In genomic region chr1:110554871-110555801, GRCh38 we compare ENCODE assay signal across 9 cellular contexts. TPM values are rescaled to one million over a fixed set of nuclear protein-coding genes. Genes with fewer than 3 reads are reported as not detected.
A peak's percentile ranks its signal among the peaks of the same experiment; 100 is the strongest.
DNase-seq lines count a peak whose midpoint lies in the region; ATAC-seq, FAIRE-seq and TF ChIP-seq lines count a peak whose summit lies in the region.
"Had no signal": no experiment of that assay in that cellular context is flagged by ENCODE, and none has a peak within 500 bp of the region (broad histone marks: within the 10 kb centered on the region; RNA-seq: fewer than 3 reads in every experiment).

No MANE protein-coding gene starts in this region.

- H4K20me1 ChIP-seq in keratinocyte (ENCODE audit: control insufficient read depth, extremely low read depth, insufficient read depth, low read length): no peaks in the 10 kb centered on the region

- no peak overlapping the region for H3K27ac Mint-ChIP-seq in activated B cell treated with CpG ODN at 0.5 μM for 24 hours

- H3K36me3 Mint-ChIP-seq in activated B cell treated with CpG ODN at 0.5 μM for 24 hours (ENCODE audit: low read depth): no peaks in the 10 kb centered on the region

- intact Hi-C loops in activated B cell treated with CpG ODN at 0.5 μM for 24 hours (cut with micrococcal nuclease): loop anchor here (1.0 kb wide), 3 partner anchors 60 to 226 kb away; no protein-coding TSS in a partner anchor

- POLR2A ChIA-PET in activated B cell treated with CpG ODN at 0.5 μM for 24 hours (lab: Charles Lee): interaction anchor here (0.8 to 1.5 kb wide), 2 partner anchors 65 to 232 kb away, joined by 3 to 4 read pairs; no protein-coding TSS in a partner anchor

- no peaks in the 10 kb centered on the region for H3K9me3 ChIP-seq in keratinocyte (ENCODE audit: control insufficient read depth, low read depth, low read length)

- peak overlapping the region; percentile 16 for H3K4me3 Mint-ChIP-seq in activated B cell treated with CpG ODN at 0.5 μM for 24 hours

- no peaks in the 10 kb centered on the region for H3K36me3 ChIP-seq in bronchial epithelial cell (ENCODE audit: control insufficient read depth, insufficient read depth, low read length)
- no peaks in the 10 kb centered on the region for H3K36me3 ChIP-seq in keratinocyte (ENCODE audit: control insufficient read depth in 2 of 2, extremely low read depth in 1 of 2, insufficient read depth in 2 of 2, low read length in 2 of 2)

- peak overlapping the region; percentile 17 for H3K4me2 ChIP-seq in keratinocyte (ENCODE audit: control insufficient read depth, extremely low read depth, insufficient read depth, low read depth, low read length)

- peaks cover 3% of the 10 kb centered on the region for H3K4me1 Mint-ChIP-seq in activated B cell treated with CpG ODN at 0.5 μM for 24 hours

- H3K4me3 ChIP-seq in bronchial epithelial cell (ENCODE audit: low read depth, low read length) (no peak overlapping the region), keratinocyte (ENCODE audit: control insufficient read depth in 2 of 3, extremely low read depth in 1 of 3, insufficient read depth in 2 of 3, low read depth in 1 of 3, low read length in 3 of 3) (peak overlapping the region in 1 of 3 experiments; percentile 4)

- H3K9me3 Mint-ChIP-seq in activated B cell treated with CpG ODN at 0.5 μM for 24 hours: no peaks in the 10 kb centered on the region

- TF ChIP-seq CTCF in 22Rv1 (IDR thresholded peaks at IDR 0.05): peak; percentile 76
- peak; percentile 33 for TF ChIP-seq CTCF in activated B cell treated with CpG ODN at 0.5 μM for 24 hours (IDR thresholded peaks at IDR 0.05)
- TF ChIP-seq CTCF in bronchial epithelial cell (IDR thresholded peaks at IDR 0.05; ENCODE audit: insufficient read depth, low read length, severe bottlenecking): peak; percentile 69
- TF ChIP-seq CTCF in keratinocyte (optimal IDR thresholded peaks at IDR 0.05 in 1 of 3, IDR thresholded peaks at IDR 0.05 in 1 of 3, conservative IDR thresholded peaks at IDR 0.05 in 1 of 3; ENCODE audit: extremely low read depth in 1 of 3, insufficient read depth in 2 of 3, low read length in 3 of 3): peak; percentile 36 to 77 (median 63)

- dilution Hi-C loops in keratinocyte (cut with MboI; ENCODE audit: extremely low pct_ligation_motif_present, low sequenced_read_pairs): no loop called here

- H3K4me1 ChIP-seq in keratinocyte (ENCODE audit: control insufficient read depth, extremely low read depth, insufficient read depth, low read length): no peaks in the 10 kb centered on the region

- H3K79me2 ChIP-seq in keratinocyte (ENCODE audit: control insufficient read depth, insufficient read depth, low read length): no peaks in the 10 kb centered on the region

- no peak overlapping the region for H3K27ac ChIP-seq in 22Rv1
- no peak overlapping the region for H3K27ac ChIP-seq in keratinocyte (ENCODE audit: control insufficient read depth, insufficient read depth, low read length)

- no peak overlapping the region for H3K9ac ChIP-seq in keratinocyte (ENCODE audit: control insufficient read depth, extremely low read depth, insufficient read depth, low read length)

- H3K27me3 ChIP-seq in bronchial epithelial cell (ENCODE audit: control insufficient read depth, insufficient read depth, low read length) (peaks cover 17% of the 10 kb centered on the region), keratinocyte (ENCODE audit: control insufficient read depth, extremely low read depth, insufficient read depth, low read length) (peaks cover 28% of the 10 kb centered on the region)

- no peak for FAIRE-seq in bronchial epithelial cell (lab: Jason Lieb, UNC)
- FAIRE-seq in keratinocyte (lab: Jason Lieb, UNC): no peak

- ATAC-seq in activated B cell treated with CpG ODN at 0.5 μM for 24 hours (ENCODE audit: low read depth) (peak; percentile 96), GM21423 (IDR thresholded peaks at IDR 0.05; ENCODE audit: unreplicated experiment) (no peak), HG02938 (IDR thresholded peaks at IDR 0.05; ENCODE audit: unreplicated experiment) (no peak)

- H2AFZ ChIP-seq in keratinocyte (ENCODE audit: control insufficient read depth, low read length): no peak overlapping the region

- DNase-seq in GM19240 (ENCODE audit: insufficient read length, low spot score) (peak; percentile 45), activated B cell treated with CpG ODN at 0.5 μM for 24 hours (peak; percentile 50), bronchial epithelial cell (ENCODE audit: low read depth) (no peak), keratinocyte (ENCODE audit: low read depth, low spot score) (no peak)
- DNase-seq in stimulated activated CD4-positive, alpha-beta T cell treated with anti-CD3 and anti-CD28 coated beads, Interleukin-1b, Interleukin-23, amount 100 ng/mL, for 48 hours: peak; percentile 52

- H3K9me1 ChIP-seq in keratinocyte (ENCODE audit: control insufficient read depth, extremely low read depth, insufficient read depth, low read length): no peaks in the 10 kb centered on the region

- H3K27me3 Mint-ChIP-seq in activated B cell treated with CpG ODN at 0.5 μM for 24 hours: peaks cover 46% of the 10 kb centered on the region

- CTCF ChIA-PET in activated B cell treated with CpG ODN at 0.5 μM for 24 hours (lab: Charles Lee): interaction anchor here (0.6 to 4.1 kb wide), 20 partner anchors 12 to 437 kb away, joined by 3 to 41 read pairs (median 4); partner anchors contain the start of gene KCNA2

RNA-seq across cellular contexts. Expression of gene KCNA10, which starts 36.2 kb away (rescaled TPM):
- not detected in 2 replicates for total RNA-seq in activated B cell treated with CpG ODN at 0.5 μM for 24 hours
- total RNA-seq in bronchial epithelial cell: not detected in 2 replicates
- polyA plus RNA-seq in keratinocyte: not detected in 3 replicates
- polyA plus RNA-seq in keratinocyte (2011; ENCODE audit: low read depth): not detected
- polyA plus RNA-seq in keratinocyte (2011; cell fraction: cytosol; rRNA removed): not detected in 2 replicates
- 0.05 TPM in 1 of 2 replicates, not detected in the other for polyA plus RNA-seq in keratinocyte (2011; cell fraction: nucleus; rRNA removed)
- polyA plus RNA-seq in keratinocyte (2012; ENCODE audit: low replicate concordance): not detected in 2 replicates
- not detected in 3 replicates for polyA minus RNA-seq in keratinocyte
- polyA minus RNA-seq in keratinocyte (2011; cell fraction: cytosol; rRNA and poly(A)+ RNA removed): not detected
- polyA minus RNA-seq in keratinocyte (2011; cell fraction: nucleus; rRNA and poly(A)+ RNA removed): not detected in 2 replicates
- total RNA-seq: renal cortical epithelial cell had no signal

RNA-seq across cellular contexts. Expression of gene KCNA2, which starts 51.0 kb away (rescaled TPM):
- total RNA-seq in activated B cell treated with CpG ODN at 0.5 μM for 24 hours (0.12 and 0.13 TPM in 2 replicates), bronchial epithelial cell (not detected in 2 replicates)
- polyA plus RNA-seq in keratinocyte: 0.03 to 0.10 TPM in 2 of 3 replicates, not detected in the other
- not detected for polyA plus RNA-seq in keratinocyte (2011; ENCODE audit: low read depth)
- 0.01 and 0.06 TPM in 2 replicates for polyA plus RNA-seq in keratinocyte (2011; cell fraction: cytosol; rRNA removed)
- 0.06 and 0.23 TPM in 2 replicates for polyA plus RNA-seq in keratinocyte (2011; cell fraction: nucleus; rRNA removed)
- polyA plus RNA-seq in keratinocyte (2012; ENCODE audit: low replicate concordance): not detected in 2 replicates
- 0.03 to 0.07 TPM in 2 of 3 replicates, not detected in the other for polyA minus RNA-seq in keratinocyte
- not detected for polyA minus RNA-seq in keratinocyte (2011; cell fraction: cytosol; rRNA and poly(A)+ RNA removed)
- 0.11 and 0.62 TPM in 2 replicates for polyA minus RNA-seq in keratinocyte (2011; cell fraction: nucleus; rRNA and poly(A)+ RNA removed)
- total RNA-seq: renal cortical epithelial cell had no signal

Comparison
In these comparisons a context has a peak if more than half of its experiments do, and no peak if none do; other contexts are left out.
1. DNase-seq: peak in GM19240 (single experiment), activated B cell treated with CpG ODN at 0.5 μM for 24 hours (single experiment) and stimulated activated CD4-positive, alpha-beta T cell treated with anti-CD3 and anti-CD28 coated beads, Interleukin-1b, Interleukin-23, amount 100 ng/mL, for 48 hours (single experiment); none in bronchial epithelial cell (single experiment) and keratinocyte (single experiment).
2. Peak in every context shown above with its lines, with median percentiles within 50 percentile points of each other: CTCF ChIP-seq.